8 cellular contexts compared by ENCODE assay signal in genomic region chr17:17792551-17793377, GRCh38. TPM values are rescaled to one million over a fixed set of nuclear protein-coding genes. Genes with fewer than 3 reads are reported as not detected.
DNase-seq lines count a peak whose midpoint lies in the region; ATAC-seq and TF ChIP-seq lines count a peak whose summit lies in the region.

No MANE protein-coding gene starts in this region.

- no peak overlapping the region for H3K4me3 Mint-ChIP-seq in activated CD4-positive, alpha-beta memory T cell treated with anti-CD3 and anti-CD28 coated beads for 36 hours

- H3K27ac Mint-ChIP-seq in activated CD4-positive, alpha-beta memory T cell treated with anti-CD3 and anti-CD28 coated beads for 36 hours = no peak overlapping the region

- no peaks in the 10 kb centered on the region for H3K9me3 Mint-ChIP-seq in activated CD4-positive, alpha-beta memory T cell treated with anti-CD3 and anti-CD28 coated beads for 36 hours

- intact Hi-C loops in activated CD4-positive, alpha-beta memory T cell treated with anti-CD3 and anti-CD28 coated beads for 36 hours (cut with micrococcal nuclease) = loop anchor here (1.0 to 2.0 kb wide), 2 partner anchors 9 to 56 kb away; no protein-coding TSS in a partner anchor
- intact Hi-C loops in esophagus muscularis mucosa (cut with DNase I) = no loop called here

- H3K4me1 ChIP-seq in esophagus muscularis mucosa (peaks cover 42 to 66% (median 61%) of the 10 kb centered on the region in 4 donors), osteoblast (ENCODE audit: insufficient read depth, low read length) (no peaks in the 10 kb centered on the region)

- H3K79me2 ChIP-seq in osteoblast (ENCODE audit: insufficient read depth, low read length) = peaks cover 21% of the 10 kb centered on the region

- POLR2A ChIA-PET in activated CD4-positive, alpha-beta memory T cell treated with anti-CD3 and anti-CD28 coated beads for 36 hours (lab: Charles Lee) = no interaction called here

- H3K27ac ChIP-seq in esophagus muscularis mucosa (replicated peaks in 1 of 4) (peak overlapping the region; percentile 45 to 74 (median 64)), osteoblast (ENCODE audit: low read depth, low read length) (no peak overlapping the region)

- H3K27me3 ChIP-seq in esophagus muscularis mucosa (no peaks in the 10 kb centered on the region), osteoblast (ENCODE audit: insufficient read depth, low read length) (no peaks in the 10 kb centered on the region)

- CTCF ChIA-PET in activated CD4-positive, alpha-beta memory T cell treated with anti-CD3 and anti-CD28 coated beads for 36 hours (lab: Charles Lee) = interaction anchor here (0.6 to 2.1 kb wide), 5 partner anchors 20 to 240 kb away, joined by 3 to 8 read pairs (median 3); partner anchors contain the start of gene RAI1

- H3K4me2 ChIP-seq in osteoblast (ENCODE audit: insufficient read depth, low read length) = no peak overlapping the region

- H3K4me3 ChIP-seq in esophagus muscularis mucosa (peak overlapping the region in 3 of 4 donors; percentile 5 to 17 (median 16)), osteoblast (ENCODE audit: insufficient read depth, low read length) (no peak overlapping the region)

- H2AFZ ChIP-seq in osteoblast (ENCODE audit: low read length) = no peak overlapping the region

- peak; percentile 73 for DNase-seq in activated CD8-positive, alpha-beta memory T cell treated with anti-CD3 and anti-CD28 coated beads for 24 hours
- DNase-seq in activated CD8-positive, alpha-beta memory T cell treated with anti-CD3 and anti-CD28 coated beads, Interleukin-2, amount 50 U/mL, for 48 hours = no peak
- peak; percentile 78 for DNase-seq in activated CD4-positive, alpha-beta memory T cell treated with anti-CD3 and anti-CD28 coated beads for 36 hours
- DNase-seq in esophagus muscularis mucosa (ENCODE audit: extremely low spot score) (no peak), osteoblast (ENCODE audit: insufficient read length, low spot score, missing footprints) (peak; percentile 98), DMS79 (lab: John Stamatoyannopoulos, UW) (no peak)

- H4K20me1 ChIP-seq in osteoblast (ENCODE audit: insufficient read depth, low read length) = peaks cover 55% of the 10 kb centered on the region

- H3K4me1 Mint-ChIP-seq in activated CD4-positive, alpha-beta memory T cell treated with anti-CD3 and anti-CD28 coated beads for 36 hours (ENCODE audit: low read depth) = peaks cover 20% of the 10 kb centered on the region

- TF ChIP-seq EP300 in esophagus muscularis mucosa (IDR thresholded peaks at IDR 0.05) = no peak

- peaks cover 7 to 45% (median 43%) of the 10 kb centered on the region in 4 donors for H3K36me3 ChIP-seq in esophagus muscularis mucosa
- H3K36me3 ChIP-seq in osteoblast (ENCODE audit: insufficient read depth, low read length) = peaks cover 6% of the 10 kb centered on the region

- H3K36me3 Mint-ChIP-seq in activated CD4-positive, alpha-beta memory T cell treated with anti-CD3 and anti-CD28 coated beads for 36 hours = peaks cover 10% of the 10 kb centered on the region

- no peaks in the 10 kb centered on the region for H3K9me3 ChIP-seq in esophagus muscularis mucosa
- no peaks in the 10 kb centered on the region for H3K9me3 ChIP-seq in osteoblast (ENCODE audit: low read depth, low read length)

- WGBS in esophagus muscularis mucosa = 15% methylated on average over 26 of the region's 38 CpGs

- no peak for TF ChIP-seq CTCF in esophagus muscularis mucosa (IDR thresholded peaks at IDR 0.05)
- no peak for TF ChIP-seq CTCF in osteoblast (IDR thresholded peaks at IDR 0.05; ENCODE audit: extremely low read depth, low read depth, low read length)

- H3K27me3 Mint-ChIP-seq in activated CD4-positive, alpha-beta memory T cell treated with anti-CD3 and anti-CD28 coated beads for 36 hours = no peaks in the 10 kb centered on the region

- ATAC-seq in GM18519 (IDR thresholded peaks at IDR 0.05; ENCODE audit: low FRiP score, unreplicated experiment) (no peak), GM18511 (IDR thresholded peaks at IDR 0.05; ENCODE audit: unreplicated experiment) (no peak)

- TF ChIP-seq POLR2A in esophagus muscularis mucosa (IDR thresholded peaks at IDR 0.05; ENCODE audit: low read depth) = no peak

RNA-seq across cellular contexts. Expression of gene SREBF1, which starts 44.0 kb away (rescaled TPM):
- 100 to 1,000 TPM in 1 of 2 experiments, 10 to 100 TPM in 1; 93.7 to 106 TPM for total RNA-seq in activated CD4-positive, alpha-beta memory T cell treated with anti-CD3 and anti-CD28 coated beads for 36 hours
- total RNA-seq in esophagus muscularis mucosa (10 to 100 TPM; 28.1 to 62.6 (median 39.7) TPM), osteoblast (115 and 133 TPM in 2 replicates)

Comparison
In these comparisons a context has a peak if more than half of its experiments do, and no peak if none do; other contexts are left out.
1. DNase-seq: peak in activated CD8-positive, alpha-beta memory T cell treated with anti-CD3 and anti-CD28 coated beads for 24 hours (single experiment), activated CD4-positive, alpha-beta memory T cell treated with anti-CD3 and anti-CD28 coated beads for 36 hours (single experiment) and osteoblast (single experiment); none in activated CD8-positive, alpha-beta memory T cell treated with anti-CD3 and anti-CD28 coated beads, Interleukin-2, amount 50 U/mL, for 48 hours (single experiment), esophagus muscularis mucosa (single experiment) and DMS79 (single experiment).